ENCODE assay signal across 8 cellular contexts in genomic region chrX:40012800-40013682, GRCh38.
DNase-seq lines count a peak whose midpoint lies in the region; ATAC-seq lines count a peak whose summit lies in the region.

No MANE protein-coding gene starts in this region.

- peak; percentile 58 for DNase-seq in activated CD4-positive, alpha-beta T cell treated with anti-CD3 and anti-CD28 coated beads for 36 hours
- DNase-seq in activated CD4-positive, alpha-beta T cell treated with anti-CD3 and anti-CD28 coated beads, Interleukin-2, amount 50 U/mL, for 4 hours = no peak
- DNase-seq in NCI-H345 treated with DMSO at 0.1 percent for 48 hours (lab: John Stamatoyannopoulos, UW; ENCODE audit: unreplicated experiment) = peak; percentile 38
- DNase-seq in activated naive CD4-positive, alpha-beta T cell treated with anti-CD3 and anti-CD28 coated beads, Interleukin-2, amount 50 U/mL, for 16 hours = peak; percentile 32
- peak; percentile 81 for DNase-seq in Right ventricle myocardium superior
- DNase-seq in trophoblast cell = peak in 1 of 2 donors; percentile 47
- no peak for DNase-seq in hippocampal formation (lab: John Stamatoyannopoulos, UW)

- no peak overlapping the region for H3K9ac ChIP-seq in trophoblast cell (ENCODE audit: low read length)

- intact Hi-C loops in activated CD4-positive, alpha-beta T cell treated with anti-CD3 and anti-CD28 coated beads for 36 hours (cut with DNase I, micrococcal nuclease) = loop anchor here (1.0 to 5.0 kb wide), 9 partner anchors 82 to 281 kb away; partner anchors contain the start of gene BCOR (in 1 of the 2)
- intact Hi-C loops in Right ventricle myocardium superior (cut with DNase I) = loop anchor here (10.0 kb wide), 4 partner anchors 72 to 198 kb away; no protein-coding TSS in a partner anchor

- H3K18ac ChIP-seq in trophoblast cell (ENCODE audit: low read length) = peak overlapping the region; percentile 87

- peak overlapping the region; percentile 74 for H2AK5ac ChIP-seq in trophoblast cell (ENCODE audit: low read length)

- H3K27ac ChIP-seq in trophoblast cell (ENCODE audit: low read depth, low read length) = peak overlapping the region; percentile 25

- H3K36me3 Mint-ChIP-seq in activated CD4-positive, alpha-beta T cell treated with anti-CD3 and anti-CD28 coated beads for 36 hours (ENCODE audit: low read depth) = no peaks in the 10 kb centered on the region

- peak overlapping the region; percentile 63 for H3K4me3 Mint-ChIP-seq in activated CD4-positive, alpha-beta T cell treated with anti-CD3 and anti-CD28 coated beads for 36 hours

- peaks cover 28% of the 10 kb centered on the region for H3K79me1 ChIP-seq in trophoblast cell (ENCODE audit: low read length)

- H3K4me1 Mint-ChIP-seq in activated CD4-positive, alpha-beta T cell treated with anti-CD3 and anti-CD28 coated beads for 36 hours = peaks cover 25% of the 10 kb centered on the region

- peak; percentile 31 for ATAC-seq in activated CD4-positive, alpha-beta T cell treated with anti-CD3 and anti-CD28 coated beads for 36 hours
- ATAC-seq in HG02885 (IDR thresholded peaks at IDR 0.05; ENCODE audit: poor library complexity, unreplicated experiment) = peak; percentile 41
- peak; percentile 64 for ATAC-seq in Right ventricle myocardium superior (ENCODE audit: poor library complexity)

- peak overlapping the region; percentile 67 for H3K14ac ChIP-seq in trophoblast cell (ENCODE audit: low read length)

- no CpG with 5 or more reads among the region's 73 CpGs for WGBS in trophoblast cell (ENCODE audit: extremely low coverage, insufficient coverage, insufficient read length)

- H3K4me1 ChIP-seq in trophoblast cell (ENCODE audit: control insufficient read depth in 1 of 2, insufficient read depth in 2 of 2, low read length in 2 of 2) = peaks cover 29 to 46% of the 10 kb centered on the region in 2 experiments

- no peak overlapping the region for H3K23ac ChIP-seq in trophoblast cell (ENCODE audit: low read length)

- peaks cover 8% of the 10 kb centered on the region for H3K27me3 ChIP-seq in trophoblast cell (ENCODE audit: insufficient read depth, low read length)

- H2AFZ ChIP-seq in trophoblast cell (ENCODE audit: insufficient read depth, low read length, poor library complexity) = peak overlapping the region; percentile 66

- H3K4me3 ChIP-seq in trophoblast cell (ENCODE audit: low read depth, low read length) = peak overlapping the region; percentile 57

- H3K27ac Mint-ChIP-seq in activated CD4-positive, alpha-beta T cell treated with anti-CD3 and anti-CD28 coated beads for 36 hours = peak overlapping the region; percentile 60

- peak overlapping the region; percentile 85 for H4K91ac ChIP-seq in trophoblast cell (ENCODE audit: low read depth, low read length)

- no peaks in the 10 kb centered on the region for H3K9me3 ChIP-seq in trophoblast cell (ENCODE audit: insufficient read depth, low read depth, low read length)

- H3K4me2 ChIP-seq in trophoblast cell (ENCODE audit: low read length) = peak overlapping the region; percentile 92

- H3K4ac ChIP-seq in trophoblast cell (ENCODE audit: low read depth, low read length) = peak overlapping the region; percentile 47

- peaks cover 16% of the 10 kb centered on the region for H3K27me3 Mint-ChIP-seq in activated CD4-positive, alpha-beta T cell treated with anti-CD3 and anti-CD28 coated beads for 36 hours

- POLR2A ChIA-PET in activated CD4-positive, alpha-beta T cell treated with anti-CD3 and anti-CD28 coated beads for 36 hours (lab: Charles Lee) = interaction anchor here (0.7 kb wide), 1 partner anchor 205 kb away, joined by 8 read pairs; no protein-coding TSS in a partner anchor

- CTCF ChIA-PET in activated CD4-positive, alpha-beta T cell treated with anti-CD3 and anti-CD28 coated beads for 36 hours (lab: Charles Lee) = interaction anchor here (0.8 kb wide), 1 partner anchor 165 kb away, joined by 3 read pairs; no protein-coding TSS in a partner anchor

- H2BK5ac ChIP-seq in trophoblast cell (ENCODE audit: low read depth, low read length, poor library complexity) = peak overlapping the region; percentile 23

- H2BK12ac ChIP-seq in trophoblast cell (ENCODE audit: low read length) = peak overlapping the region; percentile 94

- peaks cover 2% of the 10 kb centered on the region for H3K9me3 Mint-ChIP-seq in activated CD4-positive, alpha-beta T cell treated with anti-CD3 and anti-CD28 coated beads for 36 hours (ENCODE audit: low read depth)

- peak overlapping the region; percentile 79 for H4K12ac ChIP-seq in trophoblast cell (ENCODE audit: low read depth, low read length)

- peaks cover 1% of the 10 kb centered on the region for H3K79me2 ChIP-seq in trophoblast cell (ENCODE audit: control insufficient read depth, insufficient read depth, low read length, poor library complexity)

- no peaks in the 10 kb centered on the region for H3K36me3 ChIP-seq in trophoblast cell (ENCODE audit: control insufficient read depth in 1 of 2, insufficient read depth in 2 of 2, low read length in 2 of 2)

- H4K8ac ChIP-seq in trophoblast cell (ENCODE audit: low read depth, low read length) = peak overlapping the region; percentile 77

- peak overlapping the region; percentile 78 for H2BK120ac ChIP-seq in trophoblast cell (ENCODE audit: insufficient read depth, low read length, poor library complexity)

Comparison
In these comparisons a context has a peak if more than half of its experiments do, and no peak if none do; other contexts are left out.
1. DNase-seq: peak in activated CD4-positive, alpha-beta T cell treated with anti-CD3 and anti-CD28 coated beads for 36 hours (single experiment), NCI-H345 treated with DMSO at 0.1 percent for 48 hours (single experiment), activated naive CD4-positive, alpha-beta T cell treated with anti-CD3 and anti-CD28 coated beads, Interleukin-2, amount 50 U/mL, for 16 hours (single experiment) and Right ventricle myocardium superior (single experiment); none in activated CD4-positive, alpha-beta T cell treated with anti-CD3 and anti-CD28 coated beads, Interleukin-2, amount 50 U/mL, for 4 hours (0 of 2) and hippocampal formation (0 of 2).
2. Peak in every context shown above with its lines, with median percentiles within 50 percentile points of each other: ATAC-seq.